ENCODE assay signal across 28 cellular contexts in genomic region chr11:114970908-114971645, GRCh38.
"Had no signal": no experiment of that assay in that cellular context is flagged by ENCODE, and none has a peak within 500 bp of the region (broad histone marks: within the 10 kb centered on the region; RNA-seq: fewer than 3 reads in every experiment).

No MANE protein-coding gene starts in this region.

- ATAC-seq: activated CD4-positive, alpha-beta T cell treated with anti-CD3 and anti-CD28 coated beads for 36 hours; activated CD8-positive, alpha-beta memory T cell treated with anti-CD3 and anti-CD28 coated beads, Interleukin-2, amount 10 ng/mL, durations not matched to agents 7 days and 5 days; activated CD8-positive, alpha-beta T cell treated with anti-CD3 and anti-CD28 coated beads, Interleukin-2, amount 10 ng/mL, durations not matched to agents 7 days and 5 days; activated naive CD8-positive, alpha-beta T cell treated with anti-CD3 and anti-CD28 coated beads, Interleukin-2, amount 50 U/mL, for 24 hours; foreskin keratinocyte; stimulated activated naive B cell treated with anti-CD40 and anti-IgM and Interleukin-4, amounts not matched to agents 10 μg/mL and 1 μg/mL and 100 μg/mL, for 72 hours; T-helper 17 cell; upper lobe of right lung had no signal

- H3K27ac ChIP-seq: breast epithelium, esophagus muscularis mucosa, foreskin keratinocyte, hepatocyte, neutrophil, ovary, stomach, thyroid gland, upper lobe of right lung had no signal

- H3K27me3 ChIP-seq: foreskin keratinocyte, neutrophil, ovary, thyroid gland had no signal

- DNase-seq: activated B cell treated with CpG ODN at 0.5 μM for 24 hours; activated CD4-positive, alpha-beta T cell treated with anti-CD3 and anti-CD28 coated beads for 36 hours; activated CD8-positive, alpha-beta memory T cell treated with anti-CD3 and anti-CD28 coated beads, Interleukin-2, amount 10 ng/mL, durations not matched to agents 7 days and 5 days; activated CD8-positive, alpha-beta T cell treated with anti-CD3 and anti-CD28 coated beads, Interleukin-2, amount 10 ng/mL, durations not matched to agents 7 days and 5 days; activated naive CD8-positive, alpha-beta T cell treated with anti-CD3 and anti-CD28 coated beads, Interleukin-2, amount 50 U/mL, for 24 hours; activated T-cell treated with anti-CD3 and anti-CD28 coated beads, Interleukin-2, amount 50 U/mL, for 48 hours; amygdala; dermis blood vessel endothelial cell; effector CD4-positive, alpha-beta T cell; foreskin keratinocyte; islet precursor cell; naive B cell; nephron progenitor cell; ovary; stimulated activated CD4-positive, alpha-beta T cell treated with anti-CD3 and anti-CD28 coated beads, Interleukin-1b, Interleukin-23, amount 100 ng/mL, for 48 hours; stimulated activated CD4-positive, alpha-beta T cell treated with anti-CD3 and anti-CD28 coated beads, Interleukin-4, amount 100 ng/mL, for 4 hours; stimulated activated CD8-positive, alpha-beta memory T cell treated with anti-CD3 and anti-CD28 coated beads, Interleukin-4, amount 100 ng/mL, for 48 hours; stimulated activated naive B cell treated with anti-CD40 and anti-IgM and Interleukin-4, amounts not matched to agents 10 μg/mL and 1 μg/mL and 100 μg/mL, for 72 hours; stomach; T-helper 17 cell; T1000; thyroid gland; upper lobe of right lung had no signal

- H3K9me3 ChIP-seq: breast epithelium, esophagus muscularis mucosa, neutrophil, ovary, stomach, thyroid gland, upper lobe of right lung had no signal

- H3K4me3 ChIP-seq: breast epithelium, esophagus muscularis mucosa, hepatocyte, ovary, smooth muscle cell, stomach, thyroid gland, upper lobe of right lung had no signal

- H3K4me1 ChIP-seq: breast epithelium, esophagus muscularis mucosa, foreskin keratinocyte, stomach, thyroid gland, upper lobe of right lung had no signal

- H3K36me3 ChIP-seq: breast epithelium, esophagus muscularis mucosa, neutrophil, ovary, stomach, thyroid gland, upper lobe of right lung had no signal
